Comparison of ENCODE assay signal across 8 cellular contexts in genomic region chr12:13962699-13963098, GRCh38.
DNase-seq lines count a peak whose midpoint lies in the region; ATAC-seq, FAIRE-seq and TF ChIP-seq lines count a peak whose summit lies in the region.
"Had no signal": no experiment of that assay in that cellular context is flagged by ENCODE, and none has a peak within 500 bp of the region (broad histone marks: within the 10 kb centered on the region; RNA-seq: fewer than 3 reads in every experiment).

No MANE protein-coding gene starts in this region.

- H3K27ac ChIP-seq in DND-41 (ENCODE audit: low read length), result no peak overlapping the region

- no peak overlapping the region for H3K9ac ChIP-seq in DND-41 (ENCODE audit: low read depth, low read length)

- H3K4me2 ChIP-seq in DND-41 (ENCODE audit: insufficient read depth, low read length), result no peak overlapping the region

- DNase-seq in DND-41 (peak; percentile 34), HAP-1 (ENCODE audit: low spot score in 2 of 2) (peak; percentile 3 to 58), left kidney (ENCODE audit: low read depth, low spot score) (peak; percentile 38), SHP77 treated with DMSO at 0.1 percent for 48 hours (lab: John Stamatoyannopoulos, UW) (no peak), HTR-8/SVneo (ENCODE audit: insufficient read length, low spot score) (no peak)
- DNase-seq: NCI-H1417 treated with DMSO at 0.1 percent for 48 hours had no signal

- no peak overlapping the region for H2AFZ ChIP-seq in DND-41 (ENCODE audit: low read depth, low read length)

- H4K20me1 ChIP-seq in DND-41 (ENCODE audit: insufficient read depth, low read length), result no peaks in the 10 kb centered on the region

- FAIRE-seq in HTR-8/SVneo (lab: Jason Lieb, UNC), result no peak

- in situ Hi-C loops in HAP-1 (cut with MboI; ENCODE audit: low sequenced_read_pairs), result no loop called here

- H3K9me3 ChIP-seq in DND-41 (ENCODE audit: insufficient read depth, low read length, severe bottlenecking), result no peaks in the 10 kb centered on the region
- H3K9me3 ChIP-seq in HAP-1, result no peaks in the 10 kb centered on the region

- H3K36me3 ChIP-seq in DND-41 (ENCODE audit: insufficient read depth, low read length), result no peaks in the 10 kb centered on the region
- no peaks in the 10 kb centered on the region for H3K36me3 ChIP-seq in HAP-1 (replicated peaks)

- peak; percentile 71 for TF ChIP-seq CTCF in DND-41 (IDR thresholded peaks at IDR 0.05; ENCODE audit: borderline replicate concordance, extremely low read depth, low read length, poor library complexity, severe bottlenecking)

- no peak overlapping the region for H3K4me3 ChIP-seq in DND-41 (ENCODE audit: low read depth in 1 of 2, low read length in 2 of 2)
- no peak overlapping the region for H3K4me3 ChIP-seq in HAP-1

- H3K27me3 ChIP-seq in DND-41 (ENCODE audit: insufficient read depth, low read length, poor library complexity) (no peaks in the 10 kb centered on the region), HAP-1 (ENCODE audit: low read depth) (no peaks in the 10 kb centered on the region)

- ATAC-seq in DND-41 (ENCODE audit: insufficient read depth, low read depth), result peak; percentile 69; the same call in 2 of the 3 replicates
- peak; percentile 87 for ATAC-seq in SK-N-SH treated with all-trans-retinoic acid at 6 μM for 48 hours
- ATAC-seq in HG02981 (IDR thresholded peaks at IDR 0.05; ENCODE audit: unreplicated experiment), result no peak

- H3K4me1 ChIP-seq in DND-41 (ENCODE audit: insufficient read depth, low read length), result no peaks in the 10 kb centered on the region
- no peaks in the 10 kb centered on the region for H3K4me1 ChIP-seq in HAP-1

- no peaks in the 10 kb centered on the region for H3K79me2 ChIP-seq in DND-41 (ENCODE audit: insufficient read depth, low read length)

TF ChIP-seq in SK-N-SH treated with all-trans-retinoic acid at 6 μM for 48 hours, 23 proteins besides CTCF, POLR2A, EP300 and RAD21:
- no peak for TF ChIP-seq ESRRG (CRISPR knock-in tag; IDR thresholded peaks at IDR 0.05)
- no peak for TF ChIP-seq TOX (CRISPR knock-in tag; IDR thresholded peaks at IDR 0.05; ENCODE audit: borderline replicate concordance)
- TF ChIP-seq ZNF565 (CRISPR knock-in tag; conservative IDR thresholded peaks at IDR 0.05; ENCODE audit: low read depth), result no peak
- no peak for TF ChIP-seq OSR1 (CRISPR knock-in tag; IDR thresholded peaks at IDR 0.05)
- no peak for TF ChIP-seq ZFP30 (CRISPR knock-in tag; IDR thresholded peaks at IDR 0.05)
- no peak for TF ChIP-seq CSRNP3 (CRISPR knock-in tag; IDR thresholded peaks at IDR 0.05)
- TF ChIP-seq POU6F1 (CRISPR knock-in tag; IDR thresholded peaks at IDR 0.05; ENCODE audit: borderline replicate concordance, low read depth), result no peak

Comparison
In these comparisons a context has a peak if more than half of its experiments do, and no peak if none do; other contexts are left out.
1. DNase-seq: peak in DND-41 (single experiment), HAP-1 (2 of 2) and left kidney (single experiment); none in SHP77 treated with DMSO at 0.1 percent for 48 hours (single experiment) and HTR-8/SVneo (single experiment).